In the genomic region with DNA sequence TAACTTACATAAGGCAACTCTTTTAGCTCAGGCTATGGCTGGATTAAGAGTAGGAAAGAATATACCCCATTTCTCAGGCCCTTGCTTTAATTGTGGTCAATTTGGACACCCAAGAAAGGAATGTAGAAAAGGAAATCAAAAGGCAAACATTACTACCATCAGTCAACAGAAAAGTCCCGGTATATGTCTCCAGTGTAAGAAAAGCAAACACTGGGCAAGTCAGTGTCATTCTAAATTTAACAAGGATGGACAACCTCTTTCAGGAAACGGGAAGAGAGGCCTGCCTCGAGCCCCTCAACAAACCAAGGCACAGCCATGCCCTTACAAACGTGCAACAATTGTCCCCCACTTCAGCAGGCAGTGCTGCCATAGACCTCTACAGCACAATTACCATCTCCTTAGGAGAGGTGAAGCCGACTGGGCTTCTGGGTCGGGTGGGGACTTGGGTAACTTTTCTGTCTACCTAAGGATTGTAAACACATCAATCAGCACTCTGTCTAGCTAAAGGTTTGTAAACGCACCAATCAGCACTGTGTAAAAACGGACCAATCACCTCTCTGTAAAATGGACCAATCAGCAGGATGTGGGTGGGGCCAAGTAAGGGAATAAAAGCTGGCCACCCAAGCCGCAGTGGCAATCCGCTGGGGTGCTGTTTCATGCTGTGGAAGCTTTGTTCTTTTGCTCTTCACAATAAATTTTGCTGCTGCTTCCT, we compare ENCODE assay signal across 1 cellular context.
TF ChIP-seq lines count a peak whose summit lies in the region.

No MANE protein-coding gene starts in this region.

TF ChIP-seq in GM23338, 12 proteins besides CTCF, POLR2A, EP300 and RAD21 (continued from another document):
- TF ChIP-seq, protein P1, sequence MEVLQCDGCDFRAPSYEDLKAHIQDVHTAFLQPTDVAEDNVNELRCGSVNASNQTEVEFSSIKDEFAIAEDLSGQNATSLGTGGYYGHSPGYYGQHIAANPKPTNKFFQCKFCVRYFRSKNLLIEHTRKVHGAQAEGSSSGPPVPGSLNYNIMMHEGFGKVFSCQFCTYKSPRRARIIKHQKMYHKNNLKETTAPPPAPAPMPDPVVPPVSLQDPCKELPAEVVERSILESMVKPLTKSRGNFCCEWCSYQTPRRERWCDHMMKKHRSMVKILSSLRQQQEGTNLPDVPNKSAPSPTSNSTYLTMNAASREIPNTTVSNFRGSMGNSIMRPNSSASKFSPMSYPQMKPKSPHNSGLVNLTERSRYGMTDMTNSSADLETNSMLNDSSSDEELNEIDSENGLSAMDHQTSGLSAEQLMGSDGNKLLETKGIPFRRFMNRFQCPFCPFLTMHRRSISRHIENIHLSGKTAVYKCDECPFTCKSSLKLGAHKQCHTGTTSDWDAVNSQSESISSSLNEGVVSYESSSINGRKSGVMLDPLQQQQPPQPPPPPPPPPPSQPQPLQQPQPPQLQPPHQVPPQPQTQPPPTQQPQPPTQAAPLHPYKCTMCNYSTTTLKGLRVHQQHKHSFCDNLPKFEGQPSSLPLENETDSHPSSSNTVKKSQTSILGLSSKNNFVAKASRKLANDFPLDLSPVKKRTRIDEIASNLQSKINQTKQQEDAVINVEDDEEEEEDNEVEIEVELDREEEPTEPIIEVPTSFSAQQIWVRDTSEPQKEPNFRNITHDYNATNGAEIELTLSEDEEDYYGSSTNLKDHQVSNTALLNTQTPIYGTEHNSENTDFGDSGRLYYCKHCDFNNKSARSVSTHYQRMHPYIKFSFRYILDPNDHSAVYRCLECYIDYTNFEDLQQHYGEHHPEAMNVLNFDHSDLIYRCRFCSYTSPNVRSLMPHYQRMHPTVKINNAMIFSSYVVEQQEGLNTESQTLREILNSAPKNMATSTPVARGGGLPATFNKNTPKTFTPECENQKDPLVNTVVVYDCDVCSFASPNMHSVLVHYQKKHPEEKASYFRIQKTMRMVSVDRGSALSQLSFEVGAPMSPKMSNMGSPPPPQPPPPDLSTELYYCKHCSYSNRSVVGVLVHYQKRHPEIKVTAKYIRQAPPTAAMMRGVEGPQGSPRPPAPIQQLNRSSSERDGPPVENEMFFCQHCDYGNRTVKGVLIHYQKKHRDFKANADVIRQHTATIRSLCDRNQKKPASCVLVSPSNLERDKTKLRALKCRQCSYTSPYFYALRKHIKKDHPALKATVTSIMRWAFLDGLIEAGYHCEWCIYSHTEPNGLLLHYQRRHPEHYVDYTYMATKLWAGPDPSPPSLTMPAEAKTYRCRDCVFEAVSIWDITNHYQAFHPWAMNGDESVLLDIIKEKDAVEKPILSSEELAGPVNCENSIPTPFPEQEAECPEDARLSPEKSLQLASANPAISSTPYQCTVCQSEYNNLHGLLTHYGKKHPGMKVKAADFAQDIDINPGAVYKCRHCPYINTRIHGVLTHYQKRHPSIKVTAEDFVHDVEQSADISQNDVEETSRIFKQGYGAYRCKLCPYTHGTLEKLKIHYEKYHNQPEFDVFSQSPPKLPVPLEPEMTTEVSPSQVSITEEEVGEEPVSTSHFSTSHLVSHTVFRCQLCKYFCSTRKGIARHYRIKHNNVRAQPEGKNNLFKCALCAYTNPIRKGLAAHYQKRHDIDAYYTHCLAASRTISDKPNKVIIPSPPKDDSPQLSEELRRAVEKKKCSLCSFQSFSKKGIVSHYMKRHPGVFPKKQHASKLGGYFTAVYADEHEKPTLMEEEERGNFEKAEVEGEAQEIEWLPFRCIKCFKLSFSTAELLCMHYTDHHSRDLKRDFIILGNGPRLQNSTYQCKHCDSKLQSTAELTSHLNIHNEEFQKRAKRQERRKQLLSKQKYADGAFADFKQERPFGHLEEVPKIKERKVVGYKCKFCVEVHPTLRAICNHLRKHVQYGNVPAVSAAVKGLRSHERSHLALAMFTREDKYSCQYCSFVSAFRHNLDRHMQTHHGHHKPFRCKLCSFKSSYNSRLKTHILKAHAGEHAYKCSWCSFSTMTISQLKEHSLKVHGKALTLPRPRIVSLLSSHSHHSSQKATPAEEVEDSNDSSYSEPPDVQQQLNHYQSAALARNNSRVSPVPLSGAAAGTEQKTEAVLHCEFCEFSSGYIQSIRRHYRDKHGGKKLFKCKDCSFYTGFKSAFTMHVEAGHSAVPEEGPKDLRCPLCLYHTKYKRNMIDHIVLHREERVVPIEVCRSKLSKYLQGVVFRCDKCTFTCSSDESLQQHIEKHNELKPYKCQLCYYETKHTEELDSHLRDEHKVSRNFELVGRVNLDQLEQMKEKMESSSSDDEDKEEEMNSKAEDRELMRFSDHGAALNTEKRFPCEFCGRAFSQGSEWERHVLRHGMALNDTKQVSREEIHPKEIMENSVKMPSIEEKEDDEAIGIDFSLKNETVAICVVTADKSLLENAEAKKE (CRISPR knock-in tag; IDR thresholded peaks at IDR 0.05): no peak
- TF ChIP-seq CREB1 (CRISPR knock-in tag; IDR thresholded peaks at IDR 0.05; ENCODE audit: low read depth) (no peak), ZNF331 (CRISPR knock-in tag; IDR thresholded peaks at IDR 0.05; ENCODE audit: low read depth) (no peak), JUNB (IDR thresholded peaks at IDR 0.05; ENCODE audit: unreplicated experiment) (no peak), ZNF114 (CRISPR knock-in tag; IDR thresholded peaks at IDR 0.05) (no peak), EZH2phosphoT487 (IDR thresholded peaks at IDR 0.05; ENCODE audit: unreplicated experiment) (no peak)
- TF ChIP-seq, protein P2, sequence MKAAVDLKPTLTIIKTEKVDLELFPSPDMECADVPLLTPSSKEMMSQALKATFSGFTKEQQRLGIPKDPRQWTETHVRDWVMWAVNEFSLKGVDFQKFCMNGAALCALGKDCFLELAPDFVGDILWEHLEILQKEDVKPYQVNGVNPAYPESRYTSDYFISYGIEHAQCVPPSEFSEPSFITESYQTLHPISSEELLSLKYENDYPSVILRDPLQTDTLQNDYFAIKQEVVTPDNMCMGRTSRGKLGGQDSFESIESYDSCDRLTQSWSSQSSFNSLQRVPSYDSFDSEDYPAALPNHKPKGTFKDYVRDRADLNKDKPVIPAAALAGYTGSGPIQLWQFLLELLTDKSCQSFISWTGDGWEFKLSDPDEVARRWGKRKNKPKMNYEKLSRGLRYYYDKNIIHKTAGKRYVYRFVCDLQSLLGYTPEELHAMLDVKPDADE (IDR thresholded peaks at IDR 0.05): no peak
